1 cellular context compared by ENCODE assay signal in the genomic region with DNA sequence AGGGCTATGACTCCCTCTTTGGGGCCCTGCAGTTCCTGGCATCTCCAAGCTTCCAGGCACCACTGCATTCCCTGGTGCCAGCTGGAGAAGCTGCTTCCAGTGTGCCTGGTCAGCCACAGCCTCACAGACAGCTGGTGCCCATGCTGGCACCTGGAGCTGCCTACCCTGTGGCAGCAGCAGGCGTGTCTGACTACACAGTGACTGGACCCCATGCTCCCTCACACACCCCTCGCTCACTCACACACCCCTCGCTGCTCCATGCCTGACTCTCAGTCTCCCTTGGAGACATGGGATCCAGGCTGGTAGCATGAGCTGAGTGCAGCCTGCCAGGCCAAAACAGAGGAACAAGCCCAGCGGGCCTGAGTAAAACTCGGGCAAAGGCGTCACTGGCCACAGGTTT.
TF ChIP-seq lines count a peak whose summit lies in the region.

No MANE protein-coding gene starts in this region.

TF ChIP-seq in GM23338, 12 proteins besides CTCF, POLR2A, EP300 and RAD21 (continued from another document):
- no peak for TF ChIP-seq EZH2phosphoT487 (IDR thresholded peaks at IDR 0.05; ENCODE audit: unreplicated experiment)
- no peak for TF ChIP-seq CREB1 (CRISPR knock-in tag; IDR thresholded peaks at IDR 0.05; ENCODE audit: low read depth)
TF ChIP-seq in GM23338: peak in this region for 0.
